1 cellular context compared by ENCODE assay signal in genomic region chr5:124252094-124252750, GRCh38.
TF ChIP-seq lines count a peak whose summit lies in the region.

No MANE protein-coding gene starts in this region.

TF ChIP-seq in H1, 55 proteins besides CTCF, POLR2A, EP300 and RAD21 (continued from another document):
- TF ChIP-seq USF2 (IDR thresholded peaks at IDR 0.05; ENCODE audit: low read length) (no peak), SP4 (IDR thresholded peaks at IDR 0.05; ENCODE audit: low read length) (no peak)
